8 cellular contexts compared by ENCODE assay signal in genomic region chr4:56301181-56302076, GRCh38.
DNase-seq lines count a peak whose midpoint lies in the region; ATAC-seq and TF ChIP-seq lines count a peak whose summit lies in the region.

No MANE protein-coding gene starts in this region.

- H3K27me3 ChIP-seq in psoas muscle (ENCODE audit: insufficient read depth in 3 of 3, low read length in 2 of 3) = no peaks in the 10 kb centered on the region

- ATAC-seq in Right ventricle myocardium superior (ENCODE audit: poor library complexity) = peak; percentile 94
- peak; percentile 74 to 91 (median 86) for ATAC-seq in psoas muscle

- H3K9ac ChIP-seq in SK-N-MC (ENCODE audit: insufficient read length) = no peak overlapping the region

- DNase-seq in GM12865 (ENCODE audit: low read depth) = peak; percentile 75
- peak; percentile 44 for DNase-seq in HFF-Myc (ENCODE audit: extremely low read depth, low read depth)
- peak; percentile 86 for DNase-seq in NAMALWA (ENCODE audit: low spot score)
- peak; percentile 70 for DNase-seq in SK-N-MC (ENCODE audit: low read depth, low spot score)
- peak; percentile 68 for DNase-seq in activated naive CD4-positive, alpha-beta T cell treated with anti-CD3 and anti-CD28 coated beads, Interleukin-2, amount 50 U/mL, for 16 hours
- DNase-seq in Right ventricle myocardium superior = peak; percentile 61
- DNase-seq in psoas muscle = peak in 1 of 2 donors; percentile 30
- no peak for DNase-seq in cortex of kidney (lab: John Stamatoyannopoulos, UW)

- intact Hi-C loops in Right ventricle myocardium superior (cut with DNase I) = loop anchor here (5.0 kb wide), 1 partner anchor 354 kb away; the partner anchor contains the start of gene CEP135
- intact Hi-C loops in psoas muscle (cut with DNase I) = loop anchor here (2.0 to 5.0 kb wide), 2 partner anchors 353 to 354 kb away; partner anchors contain the start of gene CEP135 (in 2 of the 2)

- H3K36me3 ChIP-seq in SK-N-MC (ENCODE audit: insufficient read depth, low read length) = no peaks in the 10 kb centered on the region
- H3K36me3 ChIP-seq in psoas muscle (ENCODE audit: insufficient read depth in 1 of 2, low read depth in 1 of 2) = no peaks in the 10 kb centered on the region

- H3K27ac ChIP-seq in SK-N-MC (0 out of 2 replicates have a peak overlapping the region, but pooled peaks have one; percentile 28), psoas muscle (no peak overlapping the region)

- no peak overlapping the region for H3K4me3 ChIP-seq in GM12865 (ENCODE audit: low read depth, low read length)
- no peak overlapping the region for H3K4me3 ChIP-seq in HFF-Myc (replicated peaks; ENCODE audit: low read depth, low read length)
- H3K4me3 ChIP-seq in SK-N-MC = peak overlapping the region; percentile 29; the same call in 1 of the 2 replicates
- H3K4me3 ChIP-seq in psoas muscle = no peak overlapping the region

- H3K9me3 ChIP-seq in SK-N-MC (ENCODE audit: low read depth, low read length) (no peaks in the 10 kb centered on the region), psoas muscle (no peaks in the 10 kb centered on the region)

- no peaks in the 10 kb centered on the region for H3K4me1 ChIP-seq in psoas muscle

- WGBS in psoas muscle, 3 donors = 24 to 27% (median 26%) methylated on average over 10 of the region's 10 CpGs

- TF ChIP-seq CTCF in GM12865 (IDR thresholded peaks at IDR 0.05; ENCODE audit: insufficient read depth, low read depth, low read length, missing control alignments) (peak; percentile 87), HFF-Myc (IDR thresholded peaks at IDR 0.05; ENCODE audit: low read depth, low read length, missing control alignments) (peak; percentile 94), psoas muscle (IDR thresholded peaks at IDR 0.05) (peak; percentile 76)
